In genomic region chr10:59190332-59190731, GRCh38 we compare ENCODE assay signal across 28 cellular contexts. TPM values are rescaled to one million over a fixed set of nuclear protein-coding genes. Genes with fewer than 3 reads are reported as not detected.
"Had no signal": no experiment of that assay in that cellular context is flagged by ENCODE, and none has a peak within 500 bp of the region (broad histone marks: within the 10 kb centered on the region; RNA-seq: fewer than 3 reads in every experiment).

No MANE protein-coding gene starts in this region.

- H3K36me3 ChIP-seq: left lung, lower lobe of right lung, pancreas, prostate gland, sigmoid colon, spleen, thyroid gland, transverse colon, upper lobe of left lung, vagina had no signal

- DNase-seq: hypothalamus; kidney; left colon; left lung; lower lobe of right lung; mammary epithelial cell; mesenchymal stem cell; naive thymus-derived CD8-positive, alpha-beta T cell; nucleus accumbens; pancreas; posterior cingulate gyrus; retina; right cardiac atrium; sigmoid colon; small intestine; spleen; stimulated activated CD4-positive, alpha-beta T cell treated with anti-CD3 and anti-CD28 coated beads, Interleukin-4, amount 100 ng/mL, for 24 hours; stimulated activated naive CD4-positive, alpha-beta T cell; thyroid gland; transverse colon; upper lobe of left lung had no signal

- H3K27me3 ChIP-seq: left lung, pancreas, sigmoid colon, spleen, thyroid gland, transverse colon, upper lobe of left lung, vagina had no signal

- H3K36me3 Mint-ChIP-seq: naive thymus-derived CD8-positive, alpha-beta T cell; stimulated activated effector memory CD8-positive, alpha-beta T cell treated with anti-CD3 and anti-CD28 coated beads, Interleukin-12 subunit alpha, Interleukin-12 subunit beta, amount 100 ng/mL, for 72 hours had no signal

- H3K9me3 ChIP-seq: left lung, lower lobe of right lung, pancreas, prostate gland, sigmoid colon, thyroid gland, transverse colon, upper lobe of left lung, vagina had no signal

- H3K27ac ChIP-seq: left lung, lower lobe of right lung, pancreas, prostate gland, sigmoid colon, spleen, thyroid gland, transverse colon, upper lobe of left lung, vagina had no signal

- H3K4me1 Mint-ChIP-seq: naive thymus-derived CD8-positive, alpha-beta T cell; nephron; stimulated activated effector memory CD8-positive, alpha-beta T cell treated with anti-CD3 and anti-CD28 coated beads, Interleukin-12 subunit alpha, Interleukin-12 subunit beta, amount 100 ng/mL, for 72 hours had no signal

- FAIRE-seq: pancreas had no signal

- ATAC-seq: left colon; left lung; lower lobe of right lung; naive thymus-derived CD8-positive, alpha-beta T cell; pancreas; right cardiac atrium; stimulated activated effector memory CD8-positive, alpha-beta T cell treated with anti-CD3 and anti-CD28 coated beads, Interleukin-12 subunit alpha, Interleukin-12 subunit beta, amount 100 ng/mL, for 72 hours had no signal

- H3K4me3 ChIP-seq: left lung, lower lobe of right lung, pancreas, prostate gland, sigmoid colon, spleen, thyroid gland, transverse colon, upper lobe of left lung, vagina had no signal

- H3K27me3 Mint-ChIP-seq: naive thymus-derived CD8-positive, alpha-beta T cell; stimulated activated naive CD8-positive, alpha-beta T cell treated with anti-CD3 and anti-CD28 coated beads, Interleukin-15, Interleukin-2, amounts not matched to agents 100 ng/mL and 50 ng/mL, for 24 hours had no signal

- H3K4me3 Mint-ChIP-seq: naive thymus-derived CD8-positive, alpha-beta T cell; nephron; neural crest cell; stimulated activated effector memory CD8-positive, alpha-beta T cell treated with anti-CD3 and anti-CD28 coated beads, Interleukin-12 subunit alpha, Interleukin-12 subunit beta, amount 100 ng/mL, for 72 hours; stimulated activated naive CD8-positive, alpha-beta T cell treated with anti-CD3 and anti-CD28 coated beads, Interleukin-15, Interleukin-2, amounts not matched to agents 100 ng/mL and 50 ng/mL, for 24 hours had no signal

- H3K4me1 ChIP-seq: left lung, lower lobe of right lung, prostate gland, sigmoid colon, spleen, thyroid gland, transverse colon, upper lobe of left lung, vagina had no signal

- H3K9me3 Mint-ChIP-seq: stimulated activated naive CD8-positive, alpha-beta T cell treated with anti-CD3 and anti-CD28 coated beads, Interleukin-15, Interleukin-2, amounts not matched to agents 100 ng/mL and 50 ng/mL, for 24 hours had no signal

- H3K27ac Mint-ChIP-seq: naive thymus-derived CD8-positive, alpha-beta T cell; nephron; stimulated activated effector memory CD8-positive, alpha-beta T cell treated with anti-CD3 and anti-CD28 coated beads, Interleukin-12 subunit alpha, Interleukin-12 subunit beta, amount 100 ng/mL, for 72 hours; stimulated activated naive CD8-positive, alpha-beta T cell treated with anti-CD3 and anti-CD28 coated beads, Interleukin-15, Interleukin-2, amounts not matched to agents 100 ng/mL and 50 ng/mL, for 24 hours had no signal

RNA-seq across cellular contexts. Expression of gene PHYHIPL, which starts 13.9 kb away (rescaled TPM):
- total RNA-seq: left lung; lower lobe of right lung; naive thymus-derived CD8-positive, alpha-beta T cell; osteoblast; spleen had no signal
- polyA plus RNA-seq: naive thymus-derived CD8-positive, alpha-beta T cell had no signal
